Comparison of ENCODE assay signal across 8 cellular contexts in the genomic region with DNA sequence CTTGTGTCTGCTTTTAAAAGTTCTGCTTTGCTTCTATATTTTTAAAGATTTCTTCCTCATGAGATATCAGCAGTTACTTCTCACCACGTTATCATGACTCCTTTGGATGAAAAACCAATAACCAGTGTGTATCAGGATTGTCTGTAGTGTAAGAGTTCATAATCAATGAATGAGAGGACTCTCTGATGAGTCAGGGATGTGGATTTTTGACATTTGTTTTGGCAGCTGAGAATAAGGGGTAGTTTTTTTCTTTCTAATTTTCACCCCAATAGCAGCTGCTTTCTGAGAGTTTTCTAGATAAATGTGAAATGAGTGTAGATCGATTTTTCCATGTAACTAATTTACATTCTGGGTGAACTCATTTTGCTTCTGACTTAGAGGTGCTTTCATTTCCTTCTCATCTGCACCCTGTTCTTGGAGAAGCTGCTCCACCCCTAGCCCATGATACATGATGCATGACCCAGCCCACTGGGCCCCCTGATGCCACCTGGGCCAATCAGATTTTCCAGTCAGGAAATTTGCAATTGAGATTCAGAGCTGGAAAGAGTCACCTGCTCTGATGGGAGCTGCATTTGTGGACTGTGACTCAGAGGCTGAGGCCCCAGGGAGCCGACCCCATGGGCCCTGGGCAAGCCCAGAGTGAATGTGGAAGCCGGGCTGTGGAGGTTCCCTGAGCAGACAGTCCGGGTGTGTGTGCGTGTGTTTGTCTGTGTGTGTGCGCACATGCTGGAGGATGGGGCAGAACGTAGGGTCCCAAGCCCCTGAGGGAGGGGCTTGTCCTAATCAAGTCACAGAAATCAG.
DNase-seq lines count a peak whose midpoint lies in the region; ATAC-seq and TF ChIP-seq lines count a peak whose summit lies in the region.

No MANE protein-coding gene starts in this region.

- H4K20me1 ChIP-seq in GM23248 (ENCODE audit: insufficient read depth): no peaks in the 10 kb centered on the region

- H3K4me3 Mint-ChIP-seq in activated CD4-positive, alpha-beta T cell treated with anti-CD3 and anti-CD28 coated beads for 36 hours: peak overlapping the region; percentile 58
- H3K4me3 Mint-ChIP-seq in naive B cell: peak overlapping the region in 3 of 8 donors; percentile 9 to 61 (median 16)

- in situ Hi-C loops in GM23248 (cut with MboI): no loop called here

- TF ChIP-seq CTCF in psoas muscle (IDR thresholded peaks at IDR 0.05): no peak

- H3K4me2 ChIP-seq in GM23248 (ENCODE audit: unreplicated experiment): peak overlapping the region; percentile 78

- H3K27me3 ChIP-seq in GM23248 (replicated peaks; ENCODE audit: insufficient read depth) (no peaks in the 10 kb centered on the region), MG63 (no peaks in the 10 kb centered on the region), psoas muscle (ENCODE audit: insufficient read depth in 3 of 3, low read length in 2 of 3) (no peaks in the 10 kb centered on the region)

- no peak overlapping the region for H2AFZ ChIP-seq in GM23248

- H3K4me1 Mint-ChIP-seq in activated CD4-positive, alpha-beta T cell treated with anti-CD3 and anti-CD28 coated beads for 36 hours: peaks cover 57% of the 10 kb centered on the region
- H3K4me1 Mint-ChIP-seq in naive B cell: peaks cover 26 to 40% (median 35%) of the 10 kb centered on the region in 3 donors

- ATAC-seq in activated CD4-positive, alpha-beta T cell treated with anti-CD3 and anti-CD28 coated beads for 36 hours: peak; percentile 92
- peak; percentile 76 to 79 for ATAC-seq in naive B cell (ENCODE audit: low read depth in 2 of 2)
- ATAC-seq in psoas muscle: no peak

- H3F3A ChIP-seq in GM23248 (ENCODE audit: insufficient read depth): peaks cover 34% of the 10 kb centered on the region

- WGBS in GM23248 (ENCODE audit: low coverage in 1 of 2, low lambda C conversion rate in 2 of 2, missing lambda C conversion rate in 2 of 2), 2 experiments: 41 to 42% methylated on average over 8 of the region's 8 CpGs
- WGBS in psoas muscle, 3 donors: 68 to 77% (median 69%) methylated on average over 8 of the region's 8 CpGs

- POLR2A ChIA-PET in activated CD4-positive, alpha-beta T cell treated with anti-CD3 and anti-CD28 coated beads for 36 hours (lab: Charles Lee): interaction anchor here (0.9 to 1.4 kb wide), 4 partner anchors 10 to 213 kb away, joined by 3 to 7 read pairs (median 4); partner anchors contain the start of genes C9orf43 and POLE3

- H3K27me3 Mint-ChIP-seq in activated CD4-positive, alpha-beta T cell treated with anti-CD3 and anti-CD28 coated beads for 36 hours: no peaks in the 10 kb centered on the region
- H3K27me3 Mint-ChIP-seq in naive B cell: peaks cover 0 to 13% (median 0%) of the 10 kb centered on the region in 3 donors

- H3K9me3 ChIP-seq in GM23248 (ENCODE audit: low read depth) (no peaks in the 10 kb centered on the region), MG63 (no peaks in the 10 kb centered on the region), psoas muscle (no peaks in the 10 kb centered on the region)

- H3K4me3 ChIP-seq in GM23248 (peak overlapping the region; percentile 0; the same call in 1 of the 2 replicates), MG63 (no peak overlapping the region), psoas muscle (no peak overlapping the region)

- intact Hi-C loops in activated CD4-positive, alpha-beta T cell treated with anti-CD3 and anti-CD28 coated beads for 36 hours (cut with DNase I, micrococcal nuclease): loop anchor here (1.0 to 5.0 kb wide), 8 partner anchors 20 to 230 kb away; partner anchors contain the start of genes C9orf43 (in 1 of the 2) and POLE3 (in 1 of the 2)
- intact Hi-C loops in psoas muscle (cut with DNase I): no loop called here

- CTCF ChIA-PET in activated CD4-positive, alpha-beta T cell treated with anti-CD3 and anti-CD28 coated beads for 36 hours (lab: Charles Lee): interaction anchor here (0.7 to 2.1 kb wide), 13 partner anchors 12 to 649 kb away, joined by 3 to 19 read pairs (median 3); partner anchors contain the start of gene CDC26

- H3K27ac Mint-ChIP-seq in activated CD4-positive, alpha-beta T cell treated with anti-CD3 and anti-CD28 coated beads for 36 hours: peak overlapping the region; percentile 98
- peak overlapping the region; percentile 24 to 95 (median 56) for H3K27ac Mint-ChIP-seq in naive B cell

- no peaks in the 10 kb centered on the region for H3K79me2 ChIP-seq in GM23248 (ENCODE audit: insufficient read depth)

- H3K27ac ChIP-seq in GM23248 (peak overlapping the region; percentile 96), psoas muscle (no peak overlapping the region)

- H3K9me3 Mint-ChIP-seq in activated CD4-positive, alpha-beta T cell treated with anti-CD3 and anti-CD28 coated beads for 36 hours (ENCODE audit: low read depth): no peaks in the 10 kb centered on the region
- no peaks in the 10 kb centered on the region for H3K9me3 Mint-ChIP-seq in naive B cell

- peak overlapping the region; percentile 79 for H3K9ac ChIP-seq in GM23248

- H3K4me1 ChIP-seq in GM23248 (ENCODE audit: insufficient read depth) (peaks cover 57% of the 10 kb centered on the region), psoas muscle (peaks cover 26% of the 10 kb centered on the region)

- H3K9me2 ChIP-seq in GM23248 (ENCODE audit: insufficient read depth): no peaks in the 10 kb centered on the region

- H3K36me3 Mint-ChIP-seq in activated CD4-positive, alpha-beta T cell treated with anti-CD3 and anti-CD28 coated beads for 36 hours (ENCODE audit: low read depth): no peaks in the 10 kb centered on the region
- H3K36me3 Mint-ChIP-seq in naive B cell: no peaks in the 10 kb centered on the region

- H3K36me3 ChIP-seq in GM23248 (ENCODE audit: low read depth) (no peaks in the 10 kb centered on the region), MG63 (no peaks in the 10 kb centered on the region), psoas muscle (ENCODE audit: insufficient read depth in 1 of 2, low read depth in 1 of 2) (no peaks in the 10 kb centered on the region)

- DNase-seq in activated CD4-positive, alpha-beta T cell treated with anti-CD3 and anti-CD28 coated beads for 36 hours: peak; percentile 90
- DNase-seq in activated CD4-positive, alpha-beta T cell treated with anti-CD3 and anti-CD28 coated beads, Interleukin-2, amount 50 U/mL, for 4 hours: no peak
- DNase-seq in GM23248 (peak; percentile 92), MG63 (peak; percentile 92), astrocyte of the hippocampus (ENCODE audit: low read depth, low spot score) (peak; percentile 98), naive B cell (peak; percentile 36), GDM1 (lab: John Stamatoyannopoulos, UW) (no peak), psoas muscle (no peak)

Comparison
In these comparisons a context has a peak if more than half of its experiments do, and no peak if none do; other contexts are left out.
1. DNase-seq: peak in activated CD4-positive, alpha-beta T cell treated with anti-CD3 and anti-CD28 coated beads for 36 hours (single experiment), GM23248 (single experiment), MG63 (single experiment), astrocyte of the hippocampus (single experiment) and naive B cell (single experiment); none in activated CD4-positive, alpha-beta T cell treated with anti-CD3 and anti-CD28 coated beads, Interleukin-2, amount 50 U/mL, for 4 hours (0 of 2), GDM1 (single experiment) and psoas muscle (0 of 2).
2. ATAC-seq: peak in activated CD4-positive, alpha-beta T cell treated with anti-CD3 and anti-CD28 coated beads for 36 hours (single experiment) and naive B cell (2 of 2); none in psoas muscle (0 of 4).
3. intact Hi-C loops: an anchor here in activated CD4-positive, alpha-beta T cell treated with anti-CD3 and anti-CD28 coated beads for 36 hours (1.0 to 5.0 kb wide); none called in psoas muscle.